ENCODE assay signal across 21 cellular contexts in genomic region chr1:51310871-51311613, GRCh38. TPM values are rescaled to one million over a fixed set of nuclear protein-coding genes. Genes with fewer than 3 reads are reported as not detected.
A peak's percentile ranks its signal among the peaks of the same experiment; 100 is the strongest.
DNase-seq lines count a peak whose midpoint lies in the region; TF ChIP-seq lines count a peak whose summit lies in the region.
"Had no signal": no experiment of that assay in that cellular context is flagged by ENCODE, and none has a peak within 500 bp of the region (broad histone marks: within the 10 kb centered on the region; RNA-seq: fewer than 3 reads in every experiment).

No MANE protein-coding gene starts in this region.

- peaks cover 11% of the 10 kb centered on the region for H3K4me1 Mint-ChIP-seq in neural progenitor cell

- no peaks in the 10 kb centered on the region for H3K36me3 Mint-ChIP-seq in neural progenitor cell
- H3K36me3 Mint-ChIP-seq: activated naive CD8-positive, alpha-beta T cell; natural killer cell; T-cell had no signal

- no peaks in the 10 kb centered on the region for H3K9me3 Mint-ChIP-seq in neural progenitor cell
- H3K9me3 Mint-ChIP-seq: activated CD4-positive, alpha-beta memory T cell treated with anti-CD3 and anti-CD28 coated beads, Interleukin-2, amount 10 ng/mL, durations not matched to agents 7 days and 5 days; natural killer cell; T-cell had no signal

- no peaks in the 10 kb centered on the region for H3K4me1 ChIP-seq in neural progenitor cell

- no peaks in the 10 kb centered on the region for H3K27me3 ChIP-seq in neural progenitor cell
- H3K27me3 ChIP-seq: heart left ventricle, vagina had no signal

- no peaks in the 10 kb centered on the region for H3F3A ChIP-seq in neural progenitor cell (ENCODE audit: low read depth)

- no peak overlapping the region for H3K9ac ChIP-seq in neural progenitor cell

- H2AFZ ChIP-seq in neural progenitor cell (replicated peaks), result no peak overlapping the region

- no peaks in the 10 kb centered on the region for H3K79me2 ChIP-seq in neural progenitor cell (ENCODE audit: low read depth)

- no peaks in the 10 kb centered on the region for H3K9me3 ChIP-seq in neural progenitor cell (ENCODE audit: low read depth)
- H3K9me3 ChIP-seq: heart left ventricle, lower lobe of right lung, vagina had no signal

- H3K36me3 ChIP-seq in neural progenitor cell, result no peaks in the 10 kb centered on the region
- H3K36me3 ChIP-seq: lower lobe of right lung, vagina had no signal

- H3K4me3 Mint-ChIP-seq in neural progenitor cell, result peak overlapping the region; percentile 42
- H3K4me3 Mint-ChIP-seq: activated CD4-positive, alpha-beta memory T cell treated with anti-CD3 and anti-CD28 coated beads, Interleukin-2, amount 10 ng/mL, durations not matched to agents 7 days and 5 days; activated naive CD8-positive, alpha-beta T cell; natural killer cell; T-cell had no signal

- TF ChIP-seq CTCF in GM12874 (IDR thresholded peaks at IDR 0.05; ENCODE audit: insufficient read depth, low read depth, low read length), result peak; percentile 23; the same call in 1 of the 2 replicates
- TF ChIP-seq CTCF in choroid plexus epithelial cell (conservative IDR thresholded peaks at IDR 0.05; ENCODE audit: low read depth, low read length), result peak; percentile 13
- TF ChIP-seq CTCF in neural progenitor cell (IDR thresholded peaks at IDR 0.05), result no peak

- H3K27ac ChIP-seq in neural progenitor cell, result no peak overlapping the region
- H3K27ac ChIP-seq: heart left ventricle, lower lobe of right lung, skin epidermis, vagina, WERI-Rb-1 had no signal

- no peaks in the 10 kb centered on the region for H4K20me1 ChIP-seq in neural progenitor cell (ENCODE audit: low read depth)

- H3K27ac Mint-ChIP-seq in neural progenitor cell, result peak overlapping the region; percentile 80
- H3K27ac Mint-ChIP-seq: activated CD4-positive, alpha-beta memory T cell treated with anti-CD3 and anti-CD28 coated beads, Interleukin-2, amount 10 ng/mL, durations not matched to agents 7 days and 5 days; activated naive CD8-positive, alpha-beta T cell; T-cell had no signal

- H3K4me2 ChIP-seq in neural progenitor cell, result no peak overlapping the region

- DNase-seq in Kasumi-1 (lab: John Stamatoyannopoulos, UW) (peak; percentile 22 to 46), choroid plexus epithelial cell (ENCODE audit: low read depth) (no peak), neural progenitor cell (ENCODE audit: low spot score) (no peak), NCI-H1436 treated with DMSO at 0.1 percent for 48 hours (lab: John Stamatoyannopoulos, UW) (no peak), NOMO-1 treated with dmso at 0.1 percent for 144 hours (lab: John Stamatoyannopoulos, UW; ENCODE audit: unreplicated experiment) (no peak), DMS114 treated with DMSO at 0.1 percent for 48 hours (lab: John Stamatoyannopoulos, UW; ENCODE audit: unreplicated experiment) (no peak)
- DNase-seq: activated CD4-positive, alpha-beta memory T cell treated with anti-CD3 and anti-CD28 coated beads, Interleukin-2, amount 10 ng/mL, durations not matched to agents 7 days and 5 days; activated T-cell treated with anti-CD3 and anti-CD28 coated beads, Interleukin-2, amount 50 U/mL, for 48 hours; lower lobe of right lung; natural killer cell; NCI-H2081 treated with DMSO at 0.1 percent for 48 hours; NCI-H524; stimulated activated CD4-positive, alpha-beta T cell treated with anti-CD3 and anti-CD28 coated beads, Interleukin-4, amount 100 ng/mL, for 4 hours; substantia nigra; T-cell; WERI-Rb-1 had no signal

- H3K4me3 ChIP-seq in choroid plexus epithelial cell (ENCODE audit: low read depth, low read length), result no peak overlapping the region
- no peak overlapping the region for H3K4me3 ChIP-seq in neural progenitor cell
- H3K4me3 ChIP-seq: heart left ventricle, lower lobe of right lung, skin epidermis, vagina had no signal

- peaks cover 7% of the 10 kb centered on the region for H3K27me3 Mint-ChIP-seq in neural progenitor cell (ENCODE audit: insufficient read depth, low read depth)
- H3K27me3 Mint-ChIP-seq: activated CD4-positive, alpha-beta memory T cell treated with anti-CD3 and anti-CD28 coated beads, Interleukin-2, amount 10 ng/mL, durations not matched to agents 7 days and 5 days; activated naive CD8-positive, alpha-beta T cell; T-cell had no signal

RNA-seq across cellular contexts. Expression of gene TTC39A, which starts 19.3 kb away (rescaled TPM):
- total RNA-seq in neural progenitor cell (ENCODE audit: low replicate concordance), result 0.94 and 1.2 TPM in 2 replicates
- total RNA-seq: activated CD4-positive, alpha-beta memory T cell treated with anti-CD3 and anti-CD28 coated beads, Interleukin-2, amount 10 ng/mL, durations not matched to agents 7 days and 5 days had no signal

Comparison
In these comparisons a context has a peak if more than half of its experiments do, and no peak if none do; other contexts are left out.
1. DNase-seq: peak in Kasumi-1 (2 of 2); none in choroid plexus epithelial cell (single experiment), neural progenitor cell (single experiment), NCI-H1436 treated with DMSO at 0.1 percent for 48 hours (single experiment), NOMO-1 treated with dmso at 0.1 percent for 144 hours (single experiment) and DMS114 treated with DMSO at 0.1 percent for 48 hours (single experiment).